ENCODE assay signal across 10 cellular contexts in genomic region chr20:56187791-56188190, GRCh38.
A peak's percentile ranks its signal among the peaks of the same experiment; 100 is the strongest.
DNase-seq lines count a peak whose midpoint lies in the region; ATAC-seq and TF ChIP-seq lines count a peak whose summit lies in the region.
"Had no signal": no experiment of that assay in that cellular context is flagged by ENCODE, and none has a peak within 500 bp of the region (broad histone marks: within the 10 kb centered on the region; RNA-seq: fewer than 3 reads in every experiment).

No MANE protein-coding gene starts in this region.

- no peaks in the 10 kb centered on the region for H3K4me1 ChIP-seq in Panc1 (ENCODE audit: control insufficient read depth, insufficient read depth, low read length)

- intact Hi-C loops in Panc1 (cut with micrococcal nuclease; ENCODE audit: unreplicated experiment) = no loop called here

- POLR2A ChIA-PET in Panc1 (lab: Charles Lee) = no interaction called here

- no peaks in the 10 kb centered on the region for H3K9me3 ChIP-seq in Panc1 (ENCODE audit: control insufficient read depth, insufficient read depth, low read depth, low read length)

- no TSS peak for BruUV-seq in Panc1 (replicated peaks; lab: Mats Ljungman, UMichigan)

- H3K27me3 ChIP-seq in Panc1 (ENCODE audit: control insufficient read depth, insufficient read depth, low read length) = no peaks in the 10 kb centered on the region

- TF ChIP-seq CTCF in 22Rv1 (IDR thresholded peaks at IDR 0.05) = peak; percentile 17; the same call in 1 of the 2 replicates
- peak; percentile 61 for TF ChIP-seq CTCF in Panc1 (IDR thresholded peaks at IDR 0.05)

- ATAC-seq in Panc1 (no peak), HG02798 (IDR thresholded peaks at IDR 0.05; ENCODE audit: poor library complexity, unreplicated experiment) (no peak)

- H3K27ac ChIP-seq in 22Rv1 (no peak overlapping the region), Panc1 (ENCODE audit: low read length) (no peak overlapping the region)

- H3K4me3 ChIP-seq in Panc1 (ENCODE audit: low read depth in 2 of 2, low read length in 2 of 2) = no peak overlapping the region

- in situ Hi-C loops in Panc1 (cut with HindIII; ENCODE audit: low pct_unique_long_range_greater_than_20kb, low sequenced_read_pairs) = no loop called here

- CTCF ChIA-PET in Panc1 (lab: Charles Lee) = no interaction called here

- H3K36me3 ChIP-seq in Panc1 (ENCODE audit: control insufficient read depth, insufficient read depth, low read length) = no peaks in the 10 kb centered on the region

- DNase-seq in HK-2 (ENCODE audit: unreplicated experiment) = peak; percentile 15
- DNase-seq in Panc1 (ENCODE audit: low read depth, low spot score) = no peak
- peak; percentile 3 for DNase-seq in fibroblast of peridontal ligament (ENCODE audit: extremely low read depth)
- DNase-seq in HCEC 1CT = no peak
- no peak for DNase-seq in islet precursor cell
- DNase-seq in SKM-1 (lab: John Stamatoyannopoulos, UW; ENCODE audit: unreplicated experiment) = no peak
- DNase-seq: NCI-H1694; stimulated activated CD4-positive, alpha-beta T cell treated with anti-CD3 and anti-CD28 coated beads, Interleukin-2, amount 100 ng/mL, for 48 hours had no signal

Comparison
In these comparisons a context has a peak if more than half of its experiments do, and no peak if none do; other contexts are left out.
1. DNase-seq: peak in HK-2 (single experiment) and fibroblast of peridontal ligament (single experiment); none in Panc1 (single experiment), HCEC 1CT (single experiment), islet precursor cell (single experiment) and SKM-1 (single experiment).